ENCODE assay signal across 1 cellular context in genomic region chr12:27462851-27463250, GRCh38.
TF ChIP-seq lines count a peak whose summit lies in the region.

No MANE protein-coding gene starts in this region.

TF ChIP-seq in SK-N-SH, 30 proteins besides CTCF, POLR2A, EP300 and RAD21 (continued from another document):
- no peak for TF ChIP-seq IRF3 (IDR thresholded peaks at IDR 0.05; ENCODE audit: low read depth, low read length)
- TF ChIP-seq JUND (IDR thresholded peaks at IDR 0.05) = no peak
- TF ChIP-seq EZH2phosphoT487 (IDR thresholded peaks at IDR 0.05; ENCODE audit: borderline replicate concordance, low read depth) = no peak
- no peak for TF ChIP-seq NFIC (IDR thresholded peaks at IDR 0.05; ENCODE audit: borderline replicate concordance)
- TF ChIP-seq RXRA (IDR thresholded peaks at IDR 0.05; ENCODE audit: borderline replicate concordance, low read depth) = no peak
- TF ChIP-seq FOSL2 (IDR thresholded peaks at IDR 0.05; ENCODE audit: borderline replicate concordance, low read depth) = no peak
